Comparison of ENCODE assay signal across 22 cellular contexts in genomic region chr4:105273230-105273629, GRCh38.
A peak's percentile ranks its signal among the peaks of the same experiment; 100 is the strongest.
DNase-seq lines count a peak whose midpoint lies in the region; FAIRE-seq and TF ChIP-seq lines count a peak whose summit lies in the region.
"Had no signal": no experiment of that assay in that cellular context is flagged by ENCODE, and none has a peak within 500 bp of the region (broad histone marks: within the 10 kb centered on the region; RNA-seq: fewer than 3 reads in every experiment).

No MANE protein-coding gene starts in this region.

- no peak for DNase-seq in T-helper 1 cell
- no peak for DNase-seq in activated naive CD4-positive, alpha-beta T cell treated with anti-CD3 and anti-CD28 coated beads, Interleukin-2, amount 50 U/mL, for 16 hours
- DNase-seq in immature natural killer cell: no peak
- DNase-seq in NCI-H128 (lab: John Stamatoyannopoulos, UW; ENCODE audit: unreplicated experiment): no peak
- DNase-seq in kidney: no peak
- DNase-seq in DMS 273 (lab: John Stamatoyannopoulos, UW; ENCODE audit: unreplicated experiment): no peak
- DNase-seq: GF-D8, Kasumi-1, MG63, NCI-H1048, NCI-H1436 treated with DMSO at 0.1 percent for 48 hours, NCI-H2029, NCI-H345, NCI-H524 treated with DMSO at 0.1 percent for 48 hours, RPMI8226, SHP77 treated with DMSO at 0.1 percent for 48 hours had no signal

- H3K27ac Mint-ChIP-seq in T-helper 1 cell treated with Interleukin-12 subunit alpha and Interleukin-12 subunit beta and Interleukin-4 antibody, amounts not matched to agents 30 μg/mL and 1 μg/mL, for 36 hours: peak overlapping the region; percentile 16
- H3K27ac Mint-ChIP-seq in activated naive CD4-positive, alpha-beta T cell treated with anti-CD3 and anti-CD28 coated beads, Interleukin-2, amount 50 U/mL, for 24 hours: peak overlapping the region; percentile 60
- H3K27ac Mint-ChIP-seq in immature natural killer cell: peak overlapping the region; percentile 72 to 96 (median 88)

- H3K9me3 ChIP-seq in kidney (ENCODE audit: control insufficient read depth in 1 of 2, low read length in 2 of 2): no peaks in the 10 kb centered on the region
- H3K9me3 ChIP-seq: HAP-1, MG63 had no signal

- intact Hi-C loops in kidney (cut with DNase I): no loop called here

- TF ChIP-seq CTCF in kidney (IDR thresholded peaks at IDR 0.05; ENCODE audit: borderline replicate concordance, extremely low read depth, insufficient read depth): no peak

- H3K9ac ChIP-seq in kidney (ENCODE audit: low read length in 2 of 2): no peak overlapping the region

- no peaks in the 10 kb centered on the region for H3K27me3 Mint-ChIP-seq in T-helper 1 cell treated with Interleukin-12 subunit alpha and Interleukin-12 subunit beta and Interleukin-4 antibody, amounts not matched to agents 30 μg/mL and 1 μg/mL, for 36 hours (ENCODE audit: low read depth)
- no peaks in the 10 kb centered on the region for H3K27me3 Mint-ChIP-seq in activated naive CD4-positive, alpha-beta T cell treated with anti-CD3 and anti-CD28 coated beads, Interleukin-2, amount 50 U/mL, for 24 hours
- H3K27me3 Mint-ChIP-seq in immature natural killer cell (ENCODE audit: low read depth in 3 of 3): peaks cover 0 to 5% (median 2%) of the 10 kb centered on the region in 3 donors
- H3K27me3 Mint-ChIP-seq: IgD-negative memory B cell had no signal

- H3K9me3 Mint-ChIP-seq in T-helper 1 cell treated with Interleukin-12 subunit alpha and Interleukin-12 subunit beta and Interleukin-4 antibody, amounts not matched to agents 30 μg/mL and 1 μg/mL, for 36 hours: peaks cover 3% of the 10 kb centered on the region
- H3K9me3 Mint-ChIP-seq in activated naive CD4-positive, alpha-beta T cell treated with anti-CD3 and anti-CD28 coated beads, Interleukin-2, amount 50 U/mL, for 24 hours: no peaks in the 10 kb centered on the region
- H3K9me3 Mint-ChIP-seq in immature natural killer cell: no peaks in the 10 kb centered on the region

- peaks cover 71% of the 10 kb centered on the region for H3K36me3 Mint-ChIP-seq in T-helper 1 cell treated with Interleukin-12 subunit alpha and Interleukin-12 subunit beta and Interleukin-4 antibody, amounts not matched to agents 30 μg/mL and 1 μg/mL, for 36 hours (ENCODE audit: low read depth)
- peaks cover 52% of the 10 kb centered on the region for H3K36me3 Mint-ChIP-seq in activated naive CD4-positive, alpha-beta T cell treated with anti-CD3 and anti-CD28 coated beads, Interleukin-2, amount 50 U/mL, for 24 hours
- H3K36me3 Mint-ChIP-seq in immature natural killer cell: peaks cover 53 to 60% (median 56%) of the 10 kb centered on the region in 3 donors

- no peak overlapping the region for H3K4me3 ChIP-seq in kidney (ENCODE audit: low read length in 2 of 2)
- H3K4me3 ChIP-seq: HAP-1, MG63 had no signal

- H3K4me1 Mint-ChIP-seq in T-helper 1 cell treated with Interleukin-12 subunit alpha and Interleukin-12 subunit beta and Interleukin-4 antibody, amounts not matched to agents 30 μg/mL and 1 μg/mL, for 36 hours (ENCODE audit: low read depth): peaks cover 32% of the 10 kb centered on the region
- peaks cover 48% of the 10 kb centered on the region for H3K4me1 Mint-ChIP-seq in activated naive CD4-positive, alpha-beta T cell treated with anti-CD3 and anti-CD28 coated beads, Interleukin-2, amount 50 U/mL, for 24 hours
- peaks cover 66 to 89% of the 10 kb centered on the region in 2 donors for H3K4me1 Mint-ChIP-seq in immature natural killer cell
- H3K4me1 Mint-ChIP-seq: CD14-positive monocyte had no signal

- no peak overlapping the region for H3K27ac ChIP-seq in kidney (ENCODE audit: low read depth in 2 of 2, low read length in 2 of 2)
- H3K27ac ChIP-seq: 22Rv1 had no signal

- H3K4me3 Mint-ChIP-seq in T-helper 1 cell treated with Interleukin-12 subunit alpha and Interleukin-12 subunit beta and Interleukin-4 antibody, amounts not matched to agents 30 μg/mL and 1 μg/mL, for 36 hours: no peak overlapping the region
- no peak overlapping the region for H3K4me3 Mint-ChIP-seq in activated naive CD4-positive, alpha-beta T cell treated with anti-CD3 and anti-CD28 coated beads, Interleukin-2, amount 50 U/mL, for 24 hours
- peak overlapping the region; percentile 31 to 57 (median 54) for H3K4me3 Mint-ChIP-seq in immature natural killer cell
- H3K4me3 Mint-ChIP-seq: CD14-positive monocyte, IgD-negative memory B cell had no signal

- peaks cover 37 to 39% of the 10 kb centered on the region in 2 donors for H3K36me3 ChIP-seq in kidney (ENCODE audit: control insufficient read depth in 1 of 2, insufficient read depth in 2 of 2, low read length in 2 of 2)
- H3K36me3 ChIP-seq: MG63 had no signal

- no peak for FAIRE-seq in kidney (lab: Jason Lieb, UNC)

- no peaks in the 10 kb centered on the region for H3K4me1 ChIP-seq in kidney (ENCODE audit: control insufficient read depth in 1 of 2, insufficient read depth in 1 of 2, low read depth in 1 of 2, low read length in 2 of 2)

Comparison
In these comparisons a context has a peak if more than half of its experiments do, and no peak if none do; other contexts are left out.
1. H3K27ac Mint-ChIP-seq: peak in every context shown above with its lines; median percentile 88 in immature natural killer cell; 60 in activated naive CD4-positive, alpha-beta T cell treated with anti-CD3 and anti-CD28 coated beads, Interleukin-2, amount 50 U/mL, for 24 hours; 16 in T-helper 1 cell treated with Interleukin-12 subunit alpha and Interleukin-12 subunit beta and Interleukin-4 antibody, amounts not matched to agents 30 μg/mL and 1 μg/mL, for 36 hours.
2. H3K4me3 Mint-ChIP-seq: peak in immature natural killer cell (5 of 5); none in T-helper 1 cell treated with Interleukin-12 subunit alpha and Interleukin-12 subunit beta and Interleukin-4 antibody, amounts not matched to agents 30 μg/mL and 1 μg/mL, for 36 hours (single experiment) and activated naive CD4-positive, alpha-beta T cell treated with anti-CD3 and anti-CD28 coated beads, Interleukin-2, amount 50 U/mL, for 24 hours (single experiment).